ENCODE assay signal across 16 cellular contexts in the genomic region with DNA sequence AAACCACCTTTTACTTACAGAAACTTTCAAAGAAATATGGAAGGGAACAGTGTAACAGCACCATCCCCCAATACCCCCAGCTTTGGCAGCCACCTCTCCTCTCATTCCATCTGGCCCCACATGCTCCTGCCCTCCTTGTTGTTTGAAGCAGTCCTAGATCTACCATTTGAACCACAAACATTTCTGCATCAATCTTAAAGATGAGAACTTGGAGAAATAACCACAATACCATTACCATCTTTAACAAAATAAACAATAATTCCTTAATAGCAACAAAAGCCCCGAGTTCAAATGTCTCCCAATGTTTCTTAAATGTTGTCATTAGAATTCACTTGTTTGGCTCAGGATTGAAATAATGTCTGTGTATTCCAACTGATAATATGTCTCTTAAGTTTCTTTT. TPM values are rescaled to one million over a fixed set of nuclear protein-coding genes. Genes with fewer than 3 reads are reported as not detected.
DNase-seq lines count a peak whose midpoint lies in the region; ATAC-seq, FAIRE-seq and TF ChIP-seq lines count a peak whose summit lies in the region.
"Had no signal": no experiment of that assay in that cellular context is flagged by ENCODE, and none has a peak within 500 bp of the region (broad histone marks: within the 10 kb centered on the region; RNA-seq: fewer than 3 reads in every experiment).

No MANE protein-coding gene starts in this region.

- peaks cover 16% of the 10 kb centered on the region for H3K27me3 Mint-ChIP-seq in astrocyte (ENCODE audit: low read depth, unreplicated experiment)
- peaks cover 7% of the 10 kb centered on the region for H3K27me3 Mint-ChIP-seq in nephron (ENCODE audit: low read depth)

- H3K79me2 ChIP-seq in astrocyte (ENCODE audit: insufficient read depth, low read length): no peaks in the 10 kb centered on the region

- H3K27me3 ChIP-seq in astrocyte (ENCODE audit: insufficient read depth, low read length): no peaks in the 10 kb centered on the region

- no peak overlapping the region for H3K4me3 ChIP-seq in astrocyte (ENCODE audit: insufficient read depth, low read depth, low read length)
- no peak overlapping the region for H3K4me3 ChIP-seq in choroid plexus epithelial cell (ENCODE audit: low read depth, low read length)
- H3K4me3 ChIP-seq: A549, GM12878 had no signal

- peaks cover 29% of the 10 kb centered on the region for H3K4me1 ChIP-seq in astrocyte (ENCODE audit: insufficient read depth, low read length)
- H3K4me1 ChIP-seq: A549, Caco-2 had no signal

- no peak overlapping the region for H3K9ac ChIP-seq in astrocyte (ENCODE audit: low read length)

- no peak for ATAC-seq in HG03039 (IDR thresholded peaks at IDR 0.05; ENCODE audit: unreplicated experiment)
- ATAC-seq in HG03571 (IDR thresholded peaks at IDR 0.05; ENCODE audit: unreplicated experiment): no peak
- ATAC-seq: A549, GM12878 had no signal

- DNase-seq in astrocyte (ENCODE audit: low read depth): peak; percentile 39
- DNase-seq in choroid plexus epithelial cell (ENCODE audit: low read depth): peak; percentile 41
- DNase-seq in GM03348 (ENCODE audit: low spot score): no peak
- DNase-seq: Caco-2; CD8-positive, alpha-beta memory T cell; DND-41; GOT3; H9; KBM-7 had no signal

- H3K9me3 Mint-ChIP-seq in astrocyte (ENCODE audit: unreplicated experiment) (peaks cover 2% of the 10 kb centered on the region), nephron (no peaks in the 10 kb centered on the region)
- H3K9me3 Mint-ChIP-seq: CD8-positive, alpha-beta memory T cell; H9 had no signal

- H3K27ac ChIP-seq in astrocyte (ENCODE audit: low read depth, low read length): no peak overlapping the region
- H3K27ac ChIP-seq: A549, HL-60 had no signal

- H3K9me3 ChIP-seq in astrocyte (ENCODE audit: insufficient read depth, low read depth, low read length): no peaks in the 10 kb centered on the region
- H3K9me3 ChIP-seq: A549, Caco-2 had no signal

- no peaks in the 10 kb centered on the region for H3K36me3 Mint-ChIP-seq in astrocyte (ENCODE audit: low read depth, unreplicated experiment)
- H3K36me3 Mint-ChIP-seq in nephron (ENCODE audit: low read depth): no peaks in the 10 kb centered on the region
- H3K36me3 Mint-ChIP-seq: CD14-positive monocyte; CD8-positive, alpha-beta memory T cell had no signal

- no peak overlapping the region for H3K4me3 Mint-ChIP-seq in astrocyte (ENCODE audit: unreplicated experiment)
- H3K4me3 Mint-ChIP-seq in nephron: no peak overlapping the region
- H3K4me3 Mint-ChIP-seq: CD14-positive monocyte; CD8-positive, alpha-beta memory T cell; H9 had no signal

- TF ChIP-seq CTCF in astrocyte (IDR thresholded peaks at IDR 0.05; ENCODE audit: insufficient read depth, low read depth, low read length) (no peak), choroid plexus epithelial cell (conservative IDR thresholded peaks at IDR 0.05; ENCODE audit: low read depth, low read length) (no peak), nephron (IDR thresholded peaks at IDR 0.05; ENCODE audit: unreplicated experiment in 3 of 3) (no peak)

- no peak overlapping the region for H2AFZ ChIP-seq in astrocyte (ENCODE audit: low read depth, low read length)

- no peak for FAIRE-seq in astrocyte (lab: Jason Lieb, UNC)
- FAIRE-seq: A549, GM12878 had no signal

- H4K20me1 ChIP-seq in astrocyte (ENCODE audit: insufficient read depth, low read length): no peaks in the 10 kb centered on the region

- H3K36me3 ChIP-seq in astrocyte (ENCODE audit: insufficient read depth, low read length): no peaks in the 10 kb centered on the region

- H3K4me1 Mint-ChIP-seq in astrocyte (ENCODE audit: low read depth, unreplicated experiment) (peaks cover 33% of the 10 kb centered on the region), nephron (peaks cover 64% of the 10 kb centered on the region)
- H3K4me1 Mint-ChIP-seq: CD8-positive, alpha-beta memory T cell had no signal

- H3K27ac Mint-ChIP-seq in astrocyte (ENCODE audit: unreplicated experiment): no peak overlapping the region
- H3K27ac Mint-ChIP-seq in nephron: peak overlapping the region in 2 of 3 experiments; percentile 72 to 82
- H3K27ac Mint-ChIP-seq: CD14-positive monocyte; CD8-positive, alpha-beta memory T cell; H9 had no signal

- no peak overlapping the region for H3K4me2 ChIP-seq in astrocyte (ENCODE audit: low read length)
- H3K4me2 ChIP-seq: A549 had no signal

RNA-seq across cellular contexts. Expression of a gene that starts 17.7 kb away (rescaled TPM):
- total RNA-seq in astrocyte: 5.6 and 11.7 TPM in 2 replicates
- total RNA-seq: Caco-2; CD8-positive, alpha-beta memory T cell; H9 had no signal
